ENCODE assay signal across 37 cellular contexts in the genomic region with DNA sequence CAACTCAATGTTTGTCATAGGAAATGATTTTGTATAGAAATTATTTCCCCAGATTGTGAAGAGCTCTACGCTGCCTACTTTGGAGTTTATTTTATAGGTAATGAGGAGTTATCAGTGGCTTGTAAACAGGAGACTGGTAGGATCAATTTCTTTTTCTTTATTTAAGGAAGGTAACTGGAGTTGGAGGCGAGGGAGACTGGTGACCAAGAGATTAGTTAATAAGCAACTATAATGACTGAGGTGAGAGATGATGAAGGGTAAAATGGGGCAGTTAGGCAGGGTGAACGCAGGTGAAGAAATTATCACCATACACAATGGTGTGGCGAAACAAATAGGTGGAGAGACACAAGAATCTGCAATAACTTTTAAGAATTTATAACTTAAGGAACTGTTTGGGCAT.
"Had no signal": no experiment of that assay in that cellular context is flagged by ENCODE, and none has a peak within 500 bp of the region (broad histone marks: within the 10 kb centered on the region; RNA-seq: fewer than 3 reads in every experiment).

No MANE protein-coding gene starts in this region.

- H3K4me3 Mint-ChIP-seq: activated B cell treated with CpG ODN at 0.5 μM for 24 hours; activated CD4-positive, alpha-beta memory T cell treated with anti-CD3 and anti-CD28 coated beads for 36 hours; activated CD4-positive, alpha-beta T cell treated with anti-CD3 and anti-CD28 coated beads, Interleukin-2, amount 10 ng/mL, durations not matched to agents 24 days and 14 days; activated CD8-positive, alpha-beta T cell treated with anti-CD3 and anti-CD28 coated beads for 36 hours; activated naive CD4-positive, alpha-beta T cell treated with anti-CD3 and anti-CD28 coated beads for 36 hours; activated naive CD8-positive, alpha-beta T cell treated with anti-CD3 and anti-CD28 coated beads for 36 hours; activated T-cell treated with anti-CD3 and anti-CD28 coated beads, Interleukin-2, amount 50 U/mL, for 4 hours; activated T-cell treated with anti-CD3 and anti-CD28 coated beads, Interleukin-2, amount 50 U/mL, for 72 hours; activated T-helper 1 cell treated with anti-CD3 and anti-CD28 coated beads, Interleukin-12 subunit alpha, Interleukin-12 subunit beta, Interleukin-2, Interleukin-4 antibody, amounts not matched to agents 30 ng/mL and 10 ng/mL and 1 ng/mL, durations not matched to agents 14 hours and 24 hours and 36 hours; activated T-helper 17 cell treated with anti-CD3 and anti-CD28 coated beads, Interleukin-2, amount 50 U/mL, for 72 hours; brain; central memory CD8-positive, alpha-beta T cell; T-helper 1 cell treated with Interleukin-12 subunit alpha and Interleukin-12 subunit beta and Interleukin-4 antibody, amounts not matched to agents 30 μg/mL and 1 μg/mL, for 36 hours; T-helper 2 cell treated with Interferon-gamma antibody and Interleukin-4, amounts not matched to agents 5 μg/mL and 100 μg/mL, for 36 hours had no signal

- H3K27ac Mint-ChIP-seq: activated B cell treated with CpG ODN at 0.5 μM for 24 hours; activated CD4-positive, alpha-beta memory T cell treated with anti-CD3 and anti-CD28 coated beads for 36 hours; activated CD4-positive, alpha-beta T cell treated with anti-CD3 and anti-CD28 coated beads, Interleukin-2, amount 10 ng/mL, durations not matched to agents 24 days and 14 days; activated CD8-positive, alpha-beta T cell treated with anti-CD3 and anti-CD28 coated beads for 36 hours; activated naive CD4-positive, alpha-beta T cell treated with anti-CD3 and anti-CD28 coated beads for 36 hours; activated naive CD4-positive, alpha-beta T cell treated with anti-CD3 and anti-CD28 coated beads, Interleukin-2, amount 50 U/mL, for 72 hours; activated naive CD8-positive, alpha-beta T cell treated with anti-CD3 and anti-CD28 coated beads for 36 hours; activated T-cell treated with anti-CD3 and anti-CD28 coated beads, Interleukin-2, amount 50 U/mL, for 72 hours; activated T-helper 1 cell treated with anti-CD3 and anti-CD28 coated beads, Interleukin-12 subunit alpha, Interleukin-12 subunit beta, Interleukin-2, Interleukin-4 antibody, amounts not matched to agents 30 ng/mL and 10 ng/mL and 1 ng/mL, durations not matched to agents 14 hours and 24 hours and 36 hours; activated T-helper 17 cell treated with anti-CD3 and anti-CD28 coated beads, Interleukin-2, amount 50 U/mL, for 72 hours; T-helper 1 cell treated with Interleukin-12 subunit alpha and Interleukin-12 subunit beta and Interleukin-4 antibody, amounts not matched to agents 30 μg/mL and 1 μg/mL, for 36 hours; T-helper 2 cell treated with Interferon-gamma antibody and Interleukin-4, amounts not matched to agents 5 μg/mL and 100 μg/mL, for 36 hours had no signal

- ATAC-seq: activated CD8-positive, alpha-beta T cell treated with anti-CD3 and anti-CD28 coated beads for 36 hours; activated naive CD4-positive, alpha-beta T cell treated with anti-CD3 and anti-CD28 coated beads, Interleukin-2, amount 50 U/mL, for 72 hours; activated T-cell treated with anti-CD3 and anti-CD28 coated beads, Interleukin-2, amount 50 U/mL, for 4 hours; activated T-cell treated with anti-CD3 and anti-CD28 coated beads, Interleukin-2, amount 50 U/mL, for 72 hours; activated T-helper 17 cell treated with anti-CD3 and anti-CD28 coated beads, Interleukin-2, amount 50 U/mL, for 72 hours had no signal

- H3K36me3 ChIP-seq: adrenal gland, ascending aorta, cardiac muscle cell had no signal

- H3K27ac ChIP-seq: ascending aorta, cardiac muscle cell, VCaP had no signal

- H3K27me3 ChIP-seq: adrenal gland, ascending aorta, cardiac muscle cell had no signal

- H3K4me3 ChIP-seq: adrenal gland, ascending aorta, cardiac muscle cell had no signal

- H3K9me3 Mint-ChIP-seq: activated CD4-positive, alpha-beta T cell treated with anti-CD3 and anti-CD28 coated beads, Interleukin-2, amount 10 ng/mL, durations not matched to agents 24 days and 14 days; activated T-helper 1 cell treated with anti-CD3 and anti-CD28 coated beads, Interleukin-12 subunit alpha, Interleukin-12 subunit beta, Interleukin-2, Interleukin-4 antibody, amounts not matched to agents 30 ng/mL and 10 ng/mL and 1 ng/mL, durations not matched to agents 14 hours and 24 hours and 36 hours; T-helper 1 cell treated with Interleukin-12 subunit alpha and Interleukin-12 subunit beta and Interleukin-4 antibody, amounts not matched to agents 30 μg/mL and 1 μg/mL, for 36 hours; T-helper 2 cell treated with Interferon-gamma antibody and Interleukin-4, amounts not matched to agents 5 μg/mL and 100 μg/mL, for 36 hours had no signal

- H3K36me3 Mint-ChIP-seq: activated CD4-positive, alpha-beta memory T cell treated with anti-CD3 and anti-CD28 coated beads for 36 hours had no signal

- FAIRE-seq: TTC549 had no signal

- H3K4me1 ChIP-seq: ascending aorta had no signal

- DNase-seq: activated B cell treated with CpG ODN at 0.5 μM for 24 hours; activated CD4-positive, alpha-beta memory T cell treated with anti-CD3 and anti-CD28 coated beads for 36 hours; activated CD4-positive, alpha-beta T cell treated with anti-CD3 and anti-CD28 coated beads for 4 hours; activated CD4-positive, alpha-beta T cell treated with anti-CD3 and anti-CD28 coated beads, Interleukin-2, amount 10 ng/mL, durations not matched to agents 24 days and 14 days; activated CD4-positive, alpha-beta T cell treated with anti-CD3 and anti-CD28 coated beads, Interleukin-2, amount 50 U/mL, for 1 hour; activated CD4-positive, alpha-beta T cell treated with anti-CD3 and anti-CD28 coated beads, Interleukin-2, amount 50 U/mL, for 4 hours; activated CD4-positive, CD25-positive, alpha-beta regulatory T cell treated with anti-CD3 and anti-CD28 coated beads, Interleukin-2, amount 50 U/mL, for 72 hours; activated CD8-positive, alpha-beta memory T cell treated with anti-CD3 and anti-CD28 coated beads, Interleukin-2, amount 50 U/mL, for 4 hours; activated CD8-positive, alpha-beta T cell treated with anti-CD3 and anti-CD28 coated beads for 36 hours; activated effector memory CD4-positive, alpha-beta T cell treated with anti-CD3 and anti-CD28 coated beads, Interleukin-2, amount 50 U/mL, for 16 hours; activated gamma-delta T cell treated with Interleukin-2 at 50 U/mL for 16 hours; activated naive CD4-positive, alpha-beta T cell; activated naive CD4-positive, alpha-beta T cell treated with anti-CD3 and anti-CD28 coated beads for 36 hours; activated naive CD4-positive, alpha-beta T cell treated with anti-CD3 and anti-CD28 coated beads, Interleukin-2, amount 50 U/mL, for 16 hours; activated naive CD8-positive, alpha-beta T cell treated with anti-CD3 and anti-CD28 coated beads for 36 hours; activated T-cell treated with anti-CD3 and anti-CD28 coated beads for 4 hours; activated T-cell treated with anti-CD3 and anti-CD28 coated beads, Interleukin-2, amount 50 U/mL, for 1 hour; activated T-cell treated with anti-CD3 and anti-CD28 coated beads, Interleukin-2, amount 50 U/mL, for 4 hours; activated T-cell treated with anti-CD3 and anti-CD28 coated beads, Interleukin-2, amount 50 U/mL, for 72 hours; adrenal gland; amniotic stem cell; caudate nucleus; cerebellar nuclear complex; T-helper 1 cell; T-helper 2 cell; T-helper 9 cell had no signal

- H3K9me3 ChIP-seq: adrenal gland, ascending aorta had no signal

- H3K27me3 Mint-ChIP-seq: activated B cell treated with CpG ODN at 0.5 μM for 24 hours; activated CD4-positive, alpha-beta memory T cell treated with anti-CD3 and anti-CD28 coated beads for 36 hours; activated CD4-positive, alpha-beta T cell treated with anti-CD3 and anti-CD28 coated beads, Interleukin-2, amount 10 ng/mL, durations not matched to agents 24 days and 14 days; activated CD8-positive, alpha-beta T cell treated with anti-CD3 and anti-CD28 coated beads for 36 hours; activated naive CD8-positive, alpha-beta T cell treated with anti-CD3 and anti-CD28 coated beads for 36 hours; activated T-helper 17 cell treated with anti-CD3 and anti-CD28 coated beads, Interleukin-2, amount 50 U/mL, for 72 hours; brain; central memory CD8-positive, alpha-beta T cell had no signal

- H3K4me1 Mint-ChIP-seq: activated B cell treated with CpG ODN at 0.5 μM for 24 hours; activated CD4-positive, alpha-beta T cell treated with anti-CD3 and anti-CD28 coated beads, Interleukin-2, amount 10 ng/mL, durations not matched to agents 24 days and 14 days; activated naive CD8-positive, alpha-beta T cell treated with anti-CD3 and anti-CD28 coated beads for 36 hours; activated T-helper 17 cell treated with anti-CD3 and anti-CD28 coated beads, Interleukin-2, amount 50 U/mL, for 72 hours; brain; central memory CD8-positive, alpha-beta T cell had no signal
